Comparison of ENCODE assay signal across 18 cellular contexts in genomic region chr4:56790566-56791175, GRCh38. TPM values are rescaled to one million over a fixed set of nuclear protein-coding genes. Genes with fewer than 3 reads are reported as not detected.
"Had no signal": no experiment of that assay in that cellular context is flagged by ENCODE, and none has a peak within 500 bp of the region (broad histone marks: within the 10 kb centered on the region; RNA-seq: fewer than 3 reads in every experiment).

No MANE protein-coding gene starts in this region.

- H3K4me3 Mint-ChIP-seq: brain; central memory CD8-positive, alpha-beta T cell; mesothelial cell of epicardium; stimulated activated naive CD8-positive, alpha-beta T cell treated with anti-CD3 and anti-CD28 coated beads, Interleukin-15, amount 100 ng/mL, for 72 hours had no signal

- ATAC-seq: activated naive CD4-positive, alpha-beta T cell treated with anti-CD3 and anti-CD28 coated beads, Interleukin-2, amount 50 U/mL, for 72 hours; left cardiac atrium; lower lobe of right lung; stimulated activated naive CD8-positive, alpha-beta T cell treated with anti-CD3 and anti-CD28 coated beads, Interleukin-15, amount 100 ng/mL, for 72 hours; upper lobe of right lung had no signal

- H3K9me3 ChIP-seq: lower lobe of right lung, testis, upper lobe of right lung had no signal

- H3K27me3 ChIP-seq: testis, upper lobe of right lung had no signal

- H3K4me3 ChIP-seq: lower lobe of right lung, testis, upper lobe of right lung had no signal

- H3K4me1 Mint-ChIP-seq: central memory CD8-positive, alpha-beta T cell; stimulated activated naive CD8-positive, alpha-beta T cell treated with anti-CD3 and anti-CD28 coated beads, Interleukin-15, amount 100 ng/mL, for 72 hours had no signal

- H3K27ac Mint-ChIP-seq: activated naive CD4-positive, alpha-beta T cell treated with anti-CD3 and anti-CD28 coated beads, Interleukin-2, amount 50 U/mL, for 72 hours; mesothelial cell of epicardium; naive B cell; stimulated activated naive CD8-positive, alpha-beta T cell treated with anti-CD3 and anti-CD28 coated beads, Interleukin-15, amount 100 ng/mL, for 72 hours had no signal

- H3K36me3 ChIP-seq: lower lobe of right lung, upper lobe of right lung had no signal

- H3K36me3 Mint-ChIP-seq: activated naive CD4-positive, alpha-beta T cell treated with anti-CD3 and anti-CD28 coated beads, Interleukin-2, amount 50 U/mL, for 72 hours; brain; mesothelial cell of epicardium; naive B cell had no signal

- H3K27ac ChIP-seq: lower lobe of right lung, testis, upper lobe of right lung had no signal

- DNase-seq: activated T-cell treated with anti-CD3 and anti-CD28 coated beads, Interleukin-2, amount 50 U/mL, for 1 hour; amygdala; cortex of kidney; effector memory CD4-positive, alpha-beta T cell; glutamatergic neuron; left cardiac atrium; lower lobe of right lung; naive B cell; retina; stimulated activated CD4-positive, alpha-beta T cell treated with anti-CD3 and anti-CD28 coated beads, Interleukin-15, amount 100 ng/mL, for 24 hours; stimulated activated CD4-positive, alpha-beta T cell treated with anti-CD3 and anti-CD28 coated beads, Interleukin-4, amount 100 ng/mL, for 24 hours; stimulated activated naive CD8-positive, alpha-beta T cell treated with anti-CD3 and anti-CD28 coated beads, Interleukin-15, amount 100 ng/mL, for 72 hours; testis; upper lobe of right lung had no signal

- H3K27me3 Mint-ChIP-seq: central memory CD8-positive, alpha-beta T cell; naive B cell; stimulated activated naive CD8-positive, alpha-beta T cell treated with anti-CD3 and anti-CD28 coated beads, Interleukin-15, amount 100 ng/mL, for 72 hours had no signal

- H3K9me3 Mint-ChIP-seq: activated naive CD4-positive, alpha-beta T cell treated with anti-CD3 and anti-CD28 coated beads, Interleukin-2, amount 50 U/mL, for 72 hours; brain; central memory CD8-positive, alpha-beta T cell; mesothelial cell of epicardium; stimulated activated naive CD8-positive, alpha-beta T cell treated with anti-CD3 and anti-CD28 coated beads, Interleukin-15, amount 100 ng/mL, for 72 hours had no signal

RNA-seq across cellular contexts. Expression of gene SPINK2, which starts 30.8 kb away (rescaled TPM):
- total RNA-seq: lower lobe of right lung, mesothelial cell of epicardium, upper lobe of right lung had no signal
